14 cellular contexts compared by ENCODE assay signal in the genomic region with DNA sequence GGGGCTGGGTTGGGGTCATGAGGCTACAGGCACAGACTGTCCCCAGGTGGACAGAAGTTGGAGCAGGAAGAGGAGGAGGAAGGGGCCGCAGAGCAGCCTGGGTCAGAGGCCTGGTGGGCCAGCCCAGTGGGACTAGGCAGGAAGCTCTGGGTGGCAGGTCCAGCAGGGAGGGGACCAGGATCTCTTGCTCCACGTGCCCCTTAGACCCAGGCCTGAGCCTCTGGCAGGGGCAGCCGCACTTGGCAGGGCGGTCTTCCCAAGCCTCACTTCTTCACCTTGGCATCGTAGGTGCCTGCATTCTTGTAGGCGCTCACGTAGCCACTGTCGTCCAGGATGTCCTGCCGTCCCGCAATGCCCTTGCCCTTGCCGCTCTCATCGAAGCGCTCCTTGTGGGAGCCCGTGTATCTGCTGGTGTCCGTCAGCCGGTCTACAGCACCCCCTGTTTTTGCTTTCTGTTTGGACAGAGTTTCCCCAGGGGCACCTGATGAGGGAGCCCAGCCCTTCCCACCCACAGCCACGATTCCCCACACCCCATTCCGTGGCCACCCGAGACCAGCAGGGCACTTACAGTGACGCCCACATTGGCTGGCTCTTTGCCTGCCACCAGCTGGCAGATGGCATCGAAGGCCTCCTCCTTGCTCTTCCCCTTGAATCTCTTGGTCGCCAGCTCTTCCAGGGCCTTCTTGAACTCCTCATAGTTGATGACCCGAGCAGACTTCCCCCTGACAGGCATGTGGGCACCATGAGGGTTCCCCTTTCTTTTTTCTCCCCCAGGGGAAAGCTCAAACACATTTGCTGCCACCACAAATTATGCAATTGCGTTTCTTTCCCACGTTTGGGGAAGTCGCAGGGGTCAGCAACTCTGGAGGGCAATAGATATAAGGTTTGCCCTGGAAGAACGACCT. TPM values are rescaled to one million over a fixed set of nuclear protein-coding genes. Genes with fewer than 3 reads are reported as not detected.
DNase-seq lines count a peak whose midpoint lies in the region; ATAC-seq and TF ChIP-seq lines count a peak whose summit lies in the region.
"Had no signal": no experiment of that assay in that cellular context is flagged by ENCODE, and none has a peak within 500 bp of the region (broad histone marks: within the 10 kb centered on the region; RNA-seq: fewer than 3 reads in every experiment).

No MANE protein-coding gene starts in this region.

- in situ Hi-C loops in KBM-7 (cut with MboI; ENCODE audit: low pct_unique_long_range_greater_than_20kb, low sequenced_read_pairs): no loop called here
- in situ Hi-C loops in ACHN (cut with HindIII; ENCODE audit: low pct_ligation_motif_present, low pct_unique_long_range_greater_than_20kb, low sequenced_read_pairs): no loop called here

- no peaks in the 10 kb centered on the region for H3K36me3 Mint-ChIP-seq in activated B cell treated with CpG ODN at 0.5 μM for 24 hours (ENCODE audit: low read depth)

- H3K4me3 Mint-ChIP-seq in activated B cell treated with CpG ODN at 0.5 μM for 24 hours: no peak overlapping the region
- H3K4me3 Mint-ChIP-seq: activated naive CD4-positive, alpha-beta T cell treated with anti-CD3 and anti-CD28 coated beads for 36 hours had no signal

- TF ChIP-seq CTCF in activated B cell treated with CpG ODN at 0.5 μM for 24 hours (IDR thresholded peaks at IDR 0.05) (no peak), sigmoid colon (IDR thresholded peaks at IDR 0.05) (no peak), prostate gland (IDR thresholded peaks at IDR 0.05) (no peak)

- H3K4me1 Mint-ChIP-seq in activated B cell treated with CpG ODN at 0.5 μM for 24 hours: peaks cover 19% of the 10 kb centered on the region

- TF ChIP-seq EP300 in sigmoid colon (IDR thresholded peaks at IDR 0.05): no peak

- H3K4me3 ChIP-seq in sigmoid colon: no peak overlapping the region
- H3K4me3 ChIP-seq in prostate gland: no peak overlapping the region

- TF ChIP-seq POLR2A in sigmoid colon (IDR thresholded peaks at IDR 0.05) (no peak), prostate gland (IDR thresholded peaks at IDR 0.05) (no peak)

- H3K27me3 Mint-ChIP-seq in activated B cell treated with CpG ODN at 0.5 μM for 24 hours: peaks cover 23% of the 10 kb centered on the region

- no peaks in the 10 kb centered on the region for H3K36me3 ChIP-seq in sigmoid colon
- no peaks in the 10 kb centered on the region for H3K36me3 ChIP-seq in prostate gland

- no peaks in the 10 kb centered on the region for H3K27me3 ChIP-seq in layer of hippocampus (ENCODE audit: control insufficient read depth, insufficient read depth, low read length)
- peaks cover 0 to 47% (median 21%) of the 10 kb centered on the region in 3 donors for H3K27me3 ChIP-seq in sigmoid colon
- H3K27me3 ChIP-seq in prostate gland (replicated peaks; ENCODE audit: insufficient read depth): no peaks in the 10 kb centered on the region

- CTCF ChIA-PET in activated B cell treated with CpG ODN at 0.5 μM for 24 hours (lab: Charles Lee): interaction anchor here (1.0 to 1.1 kb wide), 2 partner anchors 9 to 57 kb away, joined by 3 read pairs; no protein-coding TSS in a partner anchor

- peak overlapping the region; percentile 19 for H3K27ac Mint-ChIP-seq in activated B cell treated with CpG ODN at 0.5 μM for 24 hours
- H3K27ac Mint-ChIP-seq: activated naive CD4-positive, alpha-beta T cell treated with anti-CD3 and anti-CD28 coated beads for 36 hours had no signal

- ATAC-seq in activated B cell treated with CpG ODN at 0.5 μM for 24 hours (ENCODE audit: low read depth) (no peak), GM21576 (IDR thresholded peaks at IDR 0.05; ENCODE audit: unreplicated experiment) (no peak)

- H3K9me3 ChIP-seq in sigmoid colon (no peaks in the 10 kb centered on the region), prostate gland (no peaks in the 10 kb centered on the region)
- H3K9me3 ChIP-seq: Caco-2 had no signal

- H3K9me3 Mint-ChIP-seq in activated B cell treated with CpG ODN at 0.5 μM for 24 hours: no peaks in the 10 kb centered on the region
- H3K9me3 Mint-ChIP-seq: activated naive CD4-positive, alpha-beta T cell treated with anti-CD3 and anti-CD28 coated beads for 36 hours had no signal

- intact Hi-C loops in activated B cell treated with CpG ODN at 0.5 μM for 24 hours (cut with micrococcal nuclease) (no loop called here), sigmoid colon (cut with DNase I) (no loop called here), prostate gland (cut with DNase I) (loop anchor here (10.0 kb wide), 1 partner anchor 105 kb away; no protein-coding TSS in a partner anchor)

- peak; percentile 61 for DNase-seq in KBM-7
- DNase-seq in activated B cell treated with CpG ODN at 0.5 μM for 24 hours: no peak
- peak; percentile 75 for DNase-seq in sigmoid colon
- no peak for DNase-seq in ACHN
- no peak for DNase-seq in prostate gland (ENCODE audit: low spot score)
- no peak for DNase-seq in H4 (ENCODE audit: low spot score)
- DNase-seq: activated naive CD4-positive, alpha-beta T cell treated with anti-CD3 and anti-CD28 coated beads for 36 hours; Caco-2; islet precursor cell; NCI-H1436 treated with DMSO at 0.1 percent for 48 hours; NK-92 treated with Interleukin-12 subunit alpha and Interleukin-12 subunit beta, amount 100 ng/mL, for 24 hours had no signal

- peak overlapping the region; percentile 97 for H3K27ac ChIP-seq in layer of hippocampus (ENCODE audit: low read depth, low read length)
- peak overlapping the region in 2 of 4 donors; percentile 9 to 41 for H3K27ac ChIP-seq in sigmoid colon
- H3K27ac ChIP-seq in prostate gland: no peak overlapping the region

- WGBS in sigmoid colon, 2 donors: 77 to 82% methylated on average over 27 of the region's 27 CpGs
- 84% methylated on average over 26 of the region's 27 CpGs for WGBS in prostate gland

- POLR2A ChIA-PET in activated B cell treated with CpG ODN at 0.5 μM for 24 hours (lab: Charles Lee): no interaction called here

- H3K4me1 ChIP-seq in sigmoid colon (peaks cover 0 to 42% (median 36%) of the 10 kb centered on the region in 4 donors), prostate gland (replicated peaks) (peaks cover 5% of the 10 kb centered on the region)
- H3K4me1 ChIP-seq: Caco-2 had no signal

RNA-seq across cellular contexts. Expression of gene TPPP3, which starts 3.1 kb away (rescaled TPM):
- 0.15 TPM in 1 of 2 replicates, not detected in the other for total RNA-seq in activated B cell treated with CpG ODN at 0.5 μM for 24 hours
- 10 to 100 TPM in 3 of 4 donors, 1 to 10 TPM in 1; 8.1 to 27.4 (median 16.9) TPM for total RNA-seq in sigmoid colon
- polyA plus RNA-seq in sigmoid colon: 10 to 100 TPM in 1 of 3 donors, 1 to 10 TPM in 2; 2.4 to 13.6 (median 8.6) TPM
- 1 to 10 TPM; 3.4 to 10.0 TPM for total RNA-seq in prostate gland
- not detected in 2 replicates for total RNA-seq in H4 (2014; rRNA removed; shearing (Covaris generic))
- total RNA-seq: activated naive CD4-positive, alpha-beta T cell treated with anti-CD3 and anti-CD28 coated beads for 36 hours had no signal

RNA-seq across cellular contexts. Expression of gene ZDHHC1, which starts 26.1 kb away (rescaled TPM):
- total RNA-seq in activated B cell treated with CpG ODN at 0.5 μM for 24 hours (2.8 and 3.8 TPM in 2 replicates), sigmoid colon (10 to 100 TPM; 12.7 to 18.3 (median 16.1) TPM), prostate gland (10 to 100 TPM; 20.3 to 69.8 TPM)
- 1 to 10 TPM; 4.2 to 6.6 (median 4.4) TPM for polyA plus RNA-seq in sigmoid colon
- total RNA-seq in H4 (2014; rRNA removed; shearing (Covaris generic)): 3.0 and 3.2 TPM in 2 replicates

RNA-seq across cellular contexts. Expression of gene HSD11B2, which starts 40.8 kb away (rescaled TPM):
- total RNA-seq in activated B cell treated with CpG ODN at 0.5 μM for 24 hours (0.49 TPM in 1 of 2 replicates, not detected in the other), sigmoid colon (1 to 10 TPM in 2 of 4 donors, under 1 TPM in 1, not detected in 1; 0.14 to 3.9 (median 1.4) TPM), prostate gland (10 to 100 TPM; 11.4 to 35.6 TPM)
- 100 to 1,000 TPM in 1 of 3 donors, 10 to 100 TPM in 2; 88.3 to 353 (median 90.4) TPM for polyA plus RNA-seq in sigmoid colon
- total RNA-seq in H4 (2014; rRNA removed; shearing (Covaris generic)): 0.10 TPM in 1 of 2 replicates, not detected in the other
- total RNA-seq: fibroblast of lung had no signal

Comparison
In these comparisons a context has a peak if more than half of its experiments do, and no peak if none do; other contexts are left out.
1. DNase-seq: peak in KBM-7 (single experiment) and sigmoid colon (single experiment); none in activated B cell treated with CpG ODN at 0.5 μM for 24 hours (single experiment), ACHN (single experiment), prostate gland (single experiment) and H4 (single experiment).